In genomic region chr1:35850716-35851115, GRCh38 we compare ENCODE assay signal across 22 cellular contexts. TPM values are rescaled to one million over a fixed set of nuclear protein-coding genes. Genes with fewer than 3 reads are reported as not detected.
A peak's percentile ranks its signal among the peaks of the same experiment; 100 is the strongest.
DNase-seq lines count a peak whose midpoint lies in the region; ATAC-seq and TF ChIP-seq lines count a peak whose summit lies in the region.
"Had no signal": no experiment of that assay in that cellular context is flagged by ENCODE, and none has a peak within 500 bp of the region (broad histone marks: within the 10 kb centered on the region; RNA-seq: fewer than 3 reads in every experiment).

No MANE protein-coding gene starts in this region.

- H3K27me3 ChIP-seq in gastroesophageal sphincter (no peaks in the 10 kb centered on the region), sigmoid colon (no peaks in the 10 kb centered on the region), vagina (no peaks in the 10 kb centered on the region), BE2C (no peaks in the 10 kb centered on the region)
- H3K27me3 ChIP-seq in effector memory CD4-positive, alpha-beta T cell (replicated peaks; ENCODE audit: control insufficient read depth, insufficient read depth, low read length, poor library complexity, severe bottlenecking), result no peaks in the 10 kb centered on the region
- H3K27me3 ChIP-seq: left lung had no signal

- no peak overlapping the region for H3K4me3 ChIP-seq in gastroesophageal sphincter
- H3K4me3 ChIP-seq in sigmoid colon, result no peak overlapping the region
- H3K4me3 ChIP-seq in vagina, result no peak overlapping the region
- H3K4me3 ChIP-seq in effector memory CD4-positive, alpha-beta T cell (ENCODE audit: insufficient read depth, low read depth, low read length, poor library complexity, severe bottlenecking), result no peak overlapping the region
- no peak overlapping the region for H3K4me3 ChIP-seq in BE2C (ENCODE audit: low read depth, low read length)
- H3K4me3 ChIP-seq: left lung had no signal

- no peak for TF ChIP-seq POLR2A in gastroesophageal sphincter (IDR thresholded peaks at IDR 0.05)
- TF ChIP-seq POLR2A in sigmoid colon (IDR thresholded peaks at IDR 0.05), result no peak
- no peak for TF ChIP-seq POLR2A in vagina (IDR thresholded peaks at IDR 0.05)

- TF ChIP-seq CTCF in gastroesophageal sphincter (IDR thresholded peaks at IDR 0.05), result no peak
- no peak for TF ChIP-seq CTCF in sigmoid colon (IDR thresholded peaks at IDR 0.05)
- TF ChIP-seq CTCF in vagina (IDR thresholded peaks at IDR 0.05), result no peak
- TF ChIP-seq CTCF in BE2C (IDR thresholded peaks at IDR 0.05; ENCODE audit: low read depth, low read length), result no peak

- intact Hi-C loops in sigmoid colon (cut with DNase I), result no loop called here
- intact Hi-C loops in vagina (cut with DNase I), result no loop called here

- DNase-seq in caudate nucleus (lab: John Stamatoyannopoulos, UW), result no peak
- DNase-seq in sigmoid colon, result no peak
- DNase-seq in vagina (ENCODE audit: extremely low spot score in 2 of 2), result no peak
- DNase-seq in C1 segment of cervical spinal cord (lab: John Stamatoyannopoulos, UW), result no peak
- no peak for DNase-seq in effector memory CD4-positive, alpha-beta T cell
- no peak for DNase-seq in BE2C
- DNase-seq: activated CD8-positive, alpha-beta memory T cell treated with anti-CD3 and anti-CD28 coated beads, Interleukin-2, amount 10 ng/mL, durations not matched to agents 7 days and 5 days; activated naive CD4-positive, alpha-beta T cell; activated naive CD8-positive, alpha-beta T cell treated with anti-CD3 and anti-CD28 coated beads, Interleukin-2, amount 50 U/mL, for 24 hours; activated T-cell treated with anti-CD3 and anti-CD28 coated beads, Interleukin-2, amount 50 U/mL, for 4 hours; Caco-2; left lung; MV-4-11; NCI-H1436; NCI-H2081; NCI-H526; PC-3; posterior cingulate gyrus; T-helper 17 cell had no signal

- H3K9me3 ChIP-seq in gastroesophageal sphincter (no peaks in the 10 kb centered on the region), sigmoid colon (no peaks in the 10 kb centered on the region), vagina (no peaks in the 10 kb centered on the region), BE2C (no peaks in the 10 kb centered on the region)
- no peaks in the 10 kb centered on the region for H3K9me3 ChIP-seq in effector memory CD4-positive, alpha-beta T cell (ENCODE audit: control insufficient read depth, low read length)
- H3K9me3 ChIP-seq: Caco-2, left lung had no signal

- peaks cover 14 to 63% (median 19%) of the 10 kb centered on the region in 3 donors for H3K4me1 ChIP-seq in gastroesophageal sphincter
- peaks cover 0 to 51% (median 36%) of the 10 kb centered on the region in 4 donors for H3K4me1 ChIP-seq in sigmoid colon
- peaks cover 23% of the 10 kb centered on the region for H3K4me1 ChIP-seq in vagina
- no peaks in the 10 kb centered on the region for H3K4me1 ChIP-seq in effector memory CD4-positive, alpha-beta T cell (ENCODE audit: control insufficient read depth, insufficient read depth, low read length, poor library complexity, severe bottlenecking)
- H3K4me1 ChIP-seq in BE2C, result no peaks in the 10 kb centered on the region
- H3K4me1 ChIP-seq: Caco-2 had no signal

- no peak for ATAC-seq in gastroesophageal sphincter
- ATAC-seq: activated CD8-positive, alpha-beta memory T cell treated with anti-CD3 and anti-CD28 coated beads, Interleukin-2, amount 10 ng/mL, durations not matched to agents 7 days and 5 days; activated naive CD8-positive, alpha-beta T cell treated with anti-CD3 and anti-CD28 coated beads, Interleukin-2, amount 50 U/mL, for 24 hours; activated T-cell treated with anti-CD3 and anti-CD28 coated beads, Interleukin-2, amount 50 U/mL, for 4 hours; HCT116; PC-3; stimulated activated memory B cell treated with anti-CD40 and anti-IgM and Interleukin-4, amounts not matched to agents 10 μg/mL and 1 μg/mL and 100 μg/mL, for 72 hours; T-helper 17 cell had no signal

- H3K27ac ChIP-seq in caudate nucleus (ENCODE audit: low read depth, low read length) (peak overlapping the region; percentile 85), gastroesophageal sphincter (peak overlapping the region; percentile 79 to 83 (median 82)), sigmoid colon (peak overlapping the region; percentile 62 to 82 (median 72)), vagina (peak overlapping the region; percentile 73)
- H3K27ac ChIP-seq in effector memory CD4-positive, alpha-beta T cell (ENCODE audit: insufficient read depth, low read length, poor library complexity, severe bottlenecking), result no peak overlapping the region

- H3K36me3 ChIP-seq in gastroesophageal sphincter (peaks cover 0 to 51% of the 10 kb centered on the region in 2 donors), sigmoid colon (peaks cover 0 to 41% (median 24%) of the 10 kb centered on the region in 4 donors), vagina (peaks cover 0 to 32% of the 10 kb centered on the region in 2 donors), BE2C (no peaks in the 10 kb centered on the region)
- peaks cover 23% of the 10 kb centered on the region for H3K36me3 ChIP-seq in effector memory CD4-positive, alpha-beta T cell (ENCODE audit: control insufficient read depth, insufficient read depth, low read length)

- WGBS in gastroesophageal sphincter (ENCODE audit: low coverage in 1 of 2), 2 donors, result 37% methylated on average over 4 of the region's 5 CpGs
- WGBS in sigmoid colon, 2 donors, result 85 to 86% methylated on average over 5 of the region's 5 CpGs

- no peak for TF ChIP-seq EP300 in gastroesophageal sphincter (IDR thresholded peaks at IDR 0.05)
- TF ChIP-seq EP300 in sigmoid colon (IDR thresholded peaks at IDR 0.05), result no peak

RNA-seq across cellular contexts. Expression of gene AGO1, which starts 32.3 kb away (rescaled TPM):
- 10 to 100 TPM; 19.5 to 39.5 (median 24.1) TPM for total RNA-seq in gastroesophageal sphincter
- total RNA-seq in sigmoid colon, result 10 to 100 TPM; 17.1 to 26.3 (median 19.6) TPM
- polyA plus RNA-seq in sigmoid colon, result 1 to 10 TPM; 3.0 to 8.9 (median 3.9) TPM
- total RNA-seq in vagina, result 31.7 TPM
- polyA plus RNA-seq in BE2C (2012; ENCODE audit: insufficient read depth, insufficient read length, low read depth), result 3.8 TPM

RNA-seq across cellular contexts. Expression of gene AGO4, which starts 42.9 kb away (rescaled TPM):
- total RNA-seq in gastroesophageal sphincter (10 to 100 TPM; 25.0 to 45.5 (median 31.1) TPM), sigmoid colon (10 to 100 TPM; 16.8 to 29.9 (median 20.6) TPM), vagina (18.4 TPM)
- 1 to 10 TPM; 3.5 to 6.4 (median 4.8) TPM for polyA plus RNA-seq in sigmoid colon
- polyA plus RNA-seq in BE2C (2012; ENCODE audit: insufficient read depth, insufficient read length, low read depth), result 1.0 TPM
